In genomic region chr1:207923561-207923960, GRCh38 we compare ENCODE assay signal across 18 cellular contexts. TPM values are rescaled to one million over a fixed set of nuclear protein-coding genes. Genes with fewer than 3 reads are reported as not detected.
A peak's percentile ranks its signal among the peaks of the same experiment; 100 is the strongest.
DNase-seq lines count a peak whose midpoint lies in the region; ATAC-seq and TF ChIP-seq lines count a peak whose summit lies in the region.
"Had no signal": no experiment of that assay in that cellular context is flagged by ENCODE, and none has a peak within 500 bp of the region (broad histone marks: within the 10 kb centered on the region; RNA-seq: fewer than 3 reads in every experiment).

No MANE protein-coding gene starts in this region.

- H3K27ac ChIP-seq in cardiac muscle cell, result peak overlapping the region; percentile 77
- no peak overlapping the region for H3K27ac ChIP-seq in endodermal cell (ENCODE audit: low read depth, low read length)
- peak overlapping the region; percentile 77 for H3K27ac ChIP-seq in lower lobe of right lung
- H3K27ac ChIP-seq: A549, KMS-11, PC-9 had no signal

- DNase-seq in cardiac muscle cell (ENCODE audit: low read depth in 1 of 2, low spot score in 1 of 2) (peak in 1 of 2 donors; percentile 45), Right ventricle myocardium inferior (ENCODE audit: missing footprints) (no peak), endodermal cell (peak; percentile 53), lower lobe of right lung (no peak), T-helper 2 cell (no peak), epidermal melanocyte (ENCODE audit: insufficient read length, low spot score) (no peak), NCI-H2196 (lab: John Stamatoyannopoulos, UW; ENCODE audit: unreplicated experiment) (no peak), hippocampal formation (lab: John Stamatoyannopoulos, UW) (no peak)
- DNase-seq: activated naive CD8-positive, alpha-beta T cell treated with anti-CD3 and anti-CD28 coated beads, Interleukin-2, amount 10 ng/mL, durations not matched to agents 7 days and 5 days; NCI-H1436 treated with DMSO at 0.1 percent for 48 hours; NCI-H345; PC-9; stimulated activated CD4-positive, alpha-beta T cell treated with anti-CD3 and anti-CD28 coated beads, Interleukin-12 subunit alpha, Interleukin-12 subunit beta, amount 100 ng/mL, for 4 hours; SW 1271 had no signal

- H3K36me3 ChIP-seq in cardiac muscle cell (no peaks in the 10 kb centered on the region), endodermal cell (ENCODE audit: control insufficient read depth, insufficient read depth, low read length) (no peaks in the 10 kb centered on the region), lower lobe of right lung (no peaks in the 10 kb centered on the region)

- H3K27me3 Mint-ChIP-seq in endodermal cell (ENCODE audit: insufficient read depth), result peaks cover 23% of the 10 kb centered on the region

- ATAC-seq in Right ventricle myocardium inferior, result no peak
- ATAC-seq in lower lobe of right lung, result no peak

- H3K36me3 Mint-ChIP-seq in endodermal cell (ENCODE audit: low read depth), result no peaks in the 10 kb centered on the region
- H3K36me3 Mint-ChIP-seq: activated naive CD8-positive, alpha-beta T cell treated with anti-CD3 and anti-CD28 coated beads, Interleukin-2, amount 10 ng/mL, durations not matched to agents 7 days and 5 days had no signal

- 84 to 89% methylated on average over 5 to 7 of the region's 7 CpGs for WGBS in endodermal cell (ENCODE audit: insufficient coverage in 1 of 2, insufficient read length in 1 of 2), 2 experiments

- intact Hi-C loops in Right ventricle myocardium inferior (cut with DNase I), result loop anchor here (1.0 to 2.0 kb wide), 2 partner anchors 17 to 38 kb away; no protein-coding TSS in a partner anchor
- intact Hi-C loops in lower lobe of right lung (cut with DNase I), result no loop called here

- peaks cover 9% of the 10 kb centered on the region for H3K27me3 ChIP-seq in cardiac muscle cell
- peaks cover 15% of the 10 kb centered on the region for H3K27me3 ChIP-seq in endodermal cell (ENCODE audit: control insufficient read depth, insufficient read depth, low read length, poor library complexity, severe bottlenecking)
- no peaks in the 10 kb centered on the region for H3K27me3 ChIP-seq in lower lobe of right lung (ENCODE audit: low read depth)

- H3K9me3 ChIP-seq in cardiac muscle cell (ENCODE audit: low read depth) (no peaks in the 10 kb centered on the region), endodermal cell (ENCODE audit: control insufficient read depth, low read length) (no peaks in the 10 kb centered on the region), lower lobe of right lung (no peaks in the 10 kb centered on the region)
- H3K9me3 ChIP-seq: A549 had no signal

- no peak overlapping the region for H3K4me3 Mint-ChIP-seq in endodermal cell
- H3K4me3 Mint-ChIP-seq: activated naive CD8-positive, alpha-beta T cell treated with anti-CD3 and anti-CD28 coated beads, Interleukin-2, amount 10 ng/mL, durations not matched to agents 7 days and 5 days; central memory CD8-positive, alpha-beta T cell had no signal

- H3K9ac ChIP-seq in endodermal cell (ENCODE audit: extremely low read depth, low read length, poor library complexity, severe bottlenecking), result no peak overlapping the region
- H3K9ac ChIP-seq: KMS-11, parathyroid adenoma had no signal

- no peaks in the 10 kb centered on the region for H3K9me3 Mint-ChIP-seq in endodermal cell
- H3K9me3 Mint-ChIP-seq: activated naive CD8-positive, alpha-beta T cell treated with anti-CD3 and anti-CD28 coated beads, Interleukin-2, amount 10 ng/mL, durations not matched to agents 7 days and 5 days; central memory CD8-positive, alpha-beta T cell had no signal

- H3K4me1 ChIP-seq in cardiac muscle cell (ENCODE audit: low read depth) (peaks cover 30% of the 10 kb centered on the region), endodermal cell (ENCODE audit: control insufficient read depth, insufficient read depth, low read length) (no peaks in the 10 kb centered on the region), lower lobe of right lung (peaks cover 66% of the 10 kb centered on the region)
- H3K4me1 ChIP-seq: A549, parathyroid adenoma had no signal

- H3K4me3 ChIP-seq in cardiac muscle cell (no peak overlapping the region), endodermal cell (ENCODE audit: low read length) (no peak overlapping the region), lower lobe of right lung (no peak overlapping the region)
- H3K4me3 ChIP-seq: A549, PC-9 had no signal

- no peak overlapping the region for H3K27ac Mint-ChIP-seq in endodermal cell
- H3K27ac Mint-ChIP-seq: activated naive CD8-positive, alpha-beta T cell treated with anti-CD3 and anti-CD28 coated beads, Interleukin-2, amount 10 ng/mL, durations not matched to agents 7 days and 5 days had no signal

- peaks cover 26% of the 10 kb centered on the region for H3K4me1 Mint-ChIP-seq in endodermal cell
- H3K4me1 Mint-ChIP-seq: activated naive CD8-positive, alpha-beta T cell treated with anti-CD3 and anti-CD28 coated beads, Interleukin-2, amount 10 ng/mL, durations not matched to agents 7 days and 5 days; central memory CD8-positive, alpha-beta T cell had no signal

- TF ChIP-seq CTCF in cardiac muscle cell (IDR thresholded peaks at IDR 0.05; ENCODE audit: low read depth, low read length) (no peak), endodermal cell (conservative IDR thresholded peaks at IDR 0.05) (no peak), lower lobe of right lung (IDR thresholded peaks at IDR 0.05) (no peak)

RNA-seq across cellular contexts. Expression of gene CD34, which starts 12.6 kb away (rescaled TPM):
- total RNA-seq in cardiac muscle cell (0.04 and 0.27 TPM in 2 replicates), Right ventricle myocardium inferior (84.8 TPM), endodermal cell (1 to 10 TPM; 1.6 to 6.9 TPM), lower lobe of right lung (44.6 TPM)
- 0.29 and 0.94 TPM in 2 replicates for polyA plus RNA-seq in cardiac muscle cell
- polyA plus RNA-seq in endodermal cell (2013, experiment 1 of 2), result 1.2 TPM
- 0.99 TPM for polyA plus RNA-seq in endodermal cell (2013, experiment 2 of 2)
- total RNA-seq: activated naive CD8-positive, alpha-beta T cell treated with anti-CD3 and anti-CD28 coated beads, Interleukin-2, amount 10 ng/mL, durations not matched to agents 7 days and 5 days; PC-9 had no signal
